Comparison of ENCODE assay signal across 12 cellular contexts in genomic region chr3:111735271-111735758, GRCh38.
DNase-seq lines count a peak whose midpoint lies in the region; ATAC-seq, FAIRE-seq and TF ChIP-seq lines count a peak whose summit lies in the region.
"Had no signal": no experiment of that assay in that cellular context is flagged by ENCODE, and none has a peak within 500 bp of the region (broad histone marks: within the 10 kb centered on the region; RNA-seq: fewer than 3 reads in every experiment).

No MANE protein-coding gene starts in this region.

- WGBS in stomach, 5 donors = 27 to 39% (median 37%) methylated on average over 4 of the region's 4 CpGs

- intact Hi-C loops in activated naive CD4-positive, alpha-beta T cell treated with anti-CD3 and anti-CD28 coated beads for 36 hours (cut with micrococcal nuclease) = no loop called here
- intact Hi-C loops in stomach (cut with DNase I; ENCODE audit: low total_unique reads) (no loop called here), natural killer cell (cut with micrococcal nuclease) (no loop called here)

- H3K4me1 ChIP-seq in stomach = peaks cover 34 to 54% (median 43%) of the 10 kb centered on the region in 4 donors

- H3K4me1 Mint-ChIP-seq in activated naive CD4-positive, alpha-beta T cell treated with anti-CD3 and anti-CD28 coated beads for 36 hours (ENCODE audit: low read depth) = peaks cover 4% of the 10 kb centered on the region
- H3K4me1 Mint-ChIP-seq in natural killer cell = peaks cover 16 to 21% of the 10 kb centered on the region in 2 donors
- peaks cover 0 to 4% (median 0%) of the 10 kb centered on the region in 4 donors for H3K4me1 Mint-ChIP-seq in naive thymus-derived CD8-positive, alpha-beta T cell
- H3K4me1 Mint-ChIP-seq: neural crest cell had no signal

- no peak for TF ChIP-seq POLR2A in stomach (IDR thresholded peaks at IDR 0.05)

- no peaks in the 10 kb centered on the region for H3K27me3 Mint-ChIP-seq in activated naive CD4-positive, alpha-beta T cell treated with anti-CD3 and anti-CD28 coated beads for 36 hours (ENCODE audit: low read depth)
- no peaks in the 10 kb centered on the region for H3K27me3 Mint-ChIP-seq in natural killer cell (ENCODE audit: low read depth in 2 of 2)
- H3K27me3 Mint-ChIP-seq in naive thymus-derived CD8-positive, alpha-beta T cell = no peaks in the 10 kb centered on the region

- H3K4me3 Mint-ChIP-seq in activated naive CD4-positive, alpha-beta T cell treated with anti-CD3 and anti-CD28 coated beads for 36 hours = no peak overlapping the region
- H3K4me3 Mint-ChIP-seq in natural killer cell = no peak overlapping the region
- no peak overlapping the region for H3K4me3 Mint-ChIP-seq in naive thymus-derived CD8-positive, alpha-beta T cell
- H3K4me3 Mint-ChIP-seq: neural crest cell had no signal

- TF ChIP-seq CTCF in stomach (IDR thresholded peaks at IDR 0.05) = no peak
- no peak for TF ChIP-seq CTCF in natural killer cell (IDR thresholded peaks at IDR 0.05)
- no peak for TF ChIP-seq CTCF in D721Med (IDR thresholded peaks at IDR 0.05; ENCODE audit: insufficient read depth, missing control alignments)

- no peaks in the 10 kb centered on the region for H3K9me3 Mint-ChIP-seq in activated naive CD4-positive, alpha-beta T cell treated with anti-CD3 and anti-CD28 coated beads, Interleukin-2, amount 50 U/mL, for 72 hours
- no peaks in the 10 kb centered on the region for H3K9me3 Mint-ChIP-seq in activated naive CD4-positive, alpha-beta T cell treated with anti-CD3 and anti-CD28 coated beads for 36 hours
- H3K9me3 Mint-ChIP-seq in natural killer cell = no peaks in the 10 kb centered on the region
- H3K9me3 Mint-ChIP-seq in naive thymus-derived CD8-positive, alpha-beta T cell = peaks cover 0 to 4% (median 3%) of the 10 kb centered on the region in 9 donors

- POLR2A ChIA-PET in naive thymus-derived CD8-positive, alpha-beta T cell (lab: Charles Lee) = no interaction called here

- no peaks in the 10 kb centered on the region for H3K27me3 ChIP-seq in stomach

- no peak for FAIRE-seq in D721Med (lab: Jason Lieb, UNC)
- FAIRE-seq: colon, TTC549 had no signal

- peak; percentile 50 to 73 for ATAC-seq in activated naive CD4-positive, alpha-beta T cell treated with anti-CD3 and anti-CD28 coated beads, Interleukin-2, amount 50 U/mL, for 72 hours
- no peak for ATAC-seq in natural killer cell
- no peak for ATAC-seq in naive thymus-derived CD8-positive, alpha-beta T cell

- no peak overlapping the region for H3K4me3 ChIP-seq in stomach

- H3K36me3 ChIP-seq in stomach = no peaks in the 10 kb centered on the region

- peaks cover 0 to 8% of the 10 kb centered on the region in 2 donors for H3K36me3 Mint-ChIP-seq in activated naive CD4-positive, alpha-beta T cell treated with anti-CD3 and anti-CD28 coated beads, Interleukin-2, amount 50 U/mL, for 72 hours
- H3K36me3 Mint-ChIP-seq in activated naive CD4-positive, alpha-beta T cell treated with anti-CD3 and anti-CD28 coated beads for 36 hours (ENCODE audit: low read depth) = peaks cover 1% of the 10 kb centered on the region
- no peaks in the 10 kb centered on the region for H3K36me3 Mint-ChIP-seq in natural killer cell
- H3K36me3 Mint-ChIP-seq in naive thymus-derived CD8-positive, alpha-beta T cell = peaks cover 6 to 19% (median 14%) of the 10 kb centered on the region in 3 donors

- CTCF ChIA-PET in activated naive CD4-positive, alpha-beta T cell treated with anti-CD3 and anti-CD28 coated beads for 36 hours (lab: Charles Lee) = no interaction called here

- H3K27ac Mint-ChIP-seq in activated naive CD4-positive, alpha-beta T cell treated with anti-CD3 and anti-CD28 coated beads, Interleukin-2, amount 50 U/mL, for 72 hours = peak overlapping the region in 1 of 2 donors; percentile 73
- H3K27ac Mint-ChIP-seq in activated naive CD4-positive, alpha-beta T cell treated with anti-CD3 and anti-CD28 coated beads for 36 hours = no peak overlapping the region
- H3K27ac Mint-ChIP-seq in natural killer cell = no peak overlapping the region
- H3K27ac Mint-ChIP-seq in naive thymus-derived CD8-positive, alpha-beta T cell = no peak overlapping the region

- H3K27ac ChIP-seq in stomach = peak overlapping the region in 4 of 5 donors; percentile 53 to 80 (median 70)

- no peak for TF ChIP-seq EP300 in stomach (IDR thresholded peaks at IDR 0.05)

- DNase-seq in activated naive CD4-positive, alpha-beta T cell treated with anti-CD3 and anti-CD28 coated beads, Interleukin-2, amount 50 U/mL, for 72 hours (ENCODE audit: low spot score in 2 of 2) = no peak
- no peak for DNase-seq in activated naive CD4-positive, alpha-beta T cell treated with anti-CD3 and anti-CD28 coated beads for 36 hours
- DNase-seq in SW 1271 (lab: John Stamatoyannopoulos, UW) (peak; percentile 85 to 93), glomerular visceral epithelial cell (ENCODE audit: extremely low spot score) (peak; percentile 96), stomach (no peak), natural killer cell (no peak), D721Med (ENCODE audit: insufficient read length, low spot score) (no peak)
- DNase-seq in naive thymus-derived CD8-positive, alpha-beta T cell = no peak
- DNase-seq: stimulated activated naive CD4-positive, alpha-beta T cell had no signal

- H3K9me3 ChIP-seq in stomach = no peaks in the 10 kb centered on the region

Comparison
In these comparisons a context has a peak if more than half of its experiments do, and no peak if none do; other contexts are left out.
1. ATAC-seq: peak in activated naive CD4-positive, alpha-beta T cell treated with anti-CD3 and anti-CD28 coated beads, Interleukin-2, amount 50 U/mL, for 72 hours (2 of 2); none in natural killer cell (0 of 3) and naive thymus-derived CD8-positive, alpha-beta T cell (0 of 2).
2. DNase-seq: peak in SW 1271 (2 of 2) and glomerular visceral epithelial cell (single experiment); none in activated naive CD4-positive, alpha-beta T cell treated with anti-CD3 and anti-CD28 coated beads, Interleukin-2, amount 50 U/mL, for 72 hours (0 of 2), activated naive CD4-positive, alpha-beta T cell treated with anti-CD3 and anti-CD28 coated beads for 36 hours (single experiment), stomach (single experiment), natural killer cell (single experiment), D721Med (single experiment) and naive thymus-derived CD8-positive, alpha-beta T cell (0 of 10).